ENCODE assay signal across 2 cellular contexts in genomic region chr1:229388876-229389580, GRCh38.
TF ChIP-seq lines count a peak whose summit lies in the region.

No MANE protein-coding gene starts in this region.

TF ChIP-seq in A549, 52 proteins besides CTCF, POLR2A, EP300 and RAD21:
- TF ChIP-seq, protein P1, sequence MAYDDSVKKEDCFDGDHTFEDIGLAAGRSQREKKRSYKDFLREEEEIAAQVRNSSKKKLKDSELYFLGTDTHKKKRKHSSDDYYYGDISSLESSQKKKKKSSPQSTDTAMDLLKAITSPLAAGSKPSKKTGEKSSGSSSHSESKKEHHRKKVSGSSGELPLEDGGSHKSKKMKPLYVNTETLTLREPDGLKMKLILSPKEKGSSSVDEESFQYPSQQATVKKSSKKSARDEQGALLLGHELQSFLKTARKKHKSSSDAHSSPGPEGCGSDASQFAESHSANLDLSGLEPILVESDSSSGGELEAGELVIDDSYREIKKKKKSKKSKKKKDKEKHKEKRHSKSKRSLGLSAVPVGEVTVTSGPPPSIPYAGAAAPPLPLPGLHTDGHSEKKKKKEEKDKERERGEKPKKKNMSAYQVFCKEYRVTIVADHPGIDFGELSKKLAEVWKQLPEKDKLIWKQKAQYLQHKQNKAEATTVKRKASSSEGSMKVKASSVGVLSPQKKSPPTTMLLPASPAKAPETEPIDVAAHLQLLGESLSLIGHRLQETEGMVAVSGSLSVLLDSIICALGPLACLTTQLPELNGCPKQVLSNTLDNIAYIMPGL (CRISPR knock-in tag; IDR thresholded peaks at IDR 0.05; ENCODE audit: borderline replicate concordance), result no peak
- TF ChIP-seq POLR2AphosphoS2 (conservative IDR thresholded peaks at IDR 0.05; ENCODE audit: low read length), result no peak
- TF ChIP-seq CHD2 (IDR thresholded peaks at IDR 0.05; ENCODE audit: low read length, partially characterized antibody), result no peak
- TF ChIP-seq MYC (IDR thresholded peaks at IDR 0.05; ENCODE audit: borderline replicate concordance, low read length), result no peak
- no peak for TF ChIP-seq FOSL2 (IDR thresholded peaks at IDR 0.05)
- peak; percentile 58; the same call in 1 of the 2 replicates for TF ChIP-seq FOSL2 (CRISPR knock-in tag; IDR thresholded peaks at IDR 0.05)
- no peak for TF ChIP-seq ELK1 (IDR thresholded peaks at IDR 0.05; ENCODE audit: low read depth, low read length)
- TF ChIP-seq SMC3 (IDR thresholded peaks at IDR 0.05), result no peak

TF ChIP-seq in SK-N-SH, 30 proteins besides CTCF, POLR2A, EP300 and RAD21:
- TF ChIP-seq FOXM1 (IDR thresholded peaks at IDR 0.05; ENCODE audit: low read depth) (no peak), YY1 (IDR thresholded peaks at IDR 0.05; ENCODE audit: low read depth) (no peak), PBX3 (IDR thresholded peaks at IDR 0.05) (peak; percentile 34)
- TF ChIP-seq, protein P2, sequence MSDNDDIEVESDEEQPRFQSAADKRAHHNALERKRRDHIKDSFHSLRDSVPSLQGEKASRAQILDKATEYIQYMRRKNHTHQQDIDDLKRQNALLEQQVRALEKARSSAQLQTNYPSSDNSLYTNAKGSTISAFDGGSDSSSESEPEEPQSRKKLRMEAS (IDR thresholded peaks at IDR 0.05; ENCODE audit: low read depth), result no peak
